ENCODE assay signal across 14 cellular contexts in genomic region chr1:115929846-115930245, GRCh38. TPM values are rescaled to one million over a fixed set of nuclear protein-coding genes. Genes with fewer than 3 reads are reported as not detected.
DNase-seq lines count a peak whose midpoint lies in the region; FAIRE-seq and TF ChIP-seq lines count a peak whose summit lies in the region.
"Had no signal": no experiment of that assay in that cellular context is flagged by ENCODE, and none has a peak within 500 bp of the region (broad histone marks: within the 10 kb centered on the region; RNA-seq: fewer than 3 reads in every experiment).

No MANE protein-coding gene starts in this region.

- no peak overlapping the region for H2AFZ ChIP-seq in keratinocyte (ENCODE audit: control insufficient read depth, low read length)
- H2AFZ ChIP-seq in neuronal stem cell (ENCODE audit: low read length) = no peak overlapping the region

- H3K9me3 Mint-ChIP-seq in nephron progenitor cell = no peaks in the 10 kb centered on the region

- H3K79me1 ChIP-seq in neuronal stem cell (ENCODE audit: low read depth, low read length) = no peaks in the 10 kb centered on the region

- H3K9me3 ChIP-seq in keratinocyte (ENCODE audit: control insufficient read depth, low read depth, low read length) (no peaks in the 10 kb centered on the region), tibial nerve (no peaks in the 10 kb centered on the region), neuronal stem cell (replicated peaks in 1 of 2; ENCODE audit: control insufficient read depth in 2 of 2, insufficient read depth in 1 of 2, low read depth in 1 of 2, low read length in 2 of 2) (peaks cover 0 to under 1% of the 10 kb centered on the region in 2 donors)
- H3K9me3 ChIP-seq: lower lobe of right lung, psoas muscle, tibial artery had no signal

- H3K14ac ChIP-seq in neuronal stem cell (ENCODE audit: low read length) = no peak overlapping the region

- no peak overlapping the region for H2BK5ac ChIP-seq in neuronal stem cell (ENCODE audit: low read length)

- H4K8ac ChIP-seq in neuronal stem cell (ENCODE audit: low read depth, low read length) = no peak overlapping the region

- peaks cover 24% of the 10 kb centered on the region for H3K4me1 ChIP-seq in keratinocyte (ENCODE audit: control insufficient read depth, extremely low read depth, insufficient read depth, low read length)
- peaks cover 0 to 10% (median 0%) of the 10 kb centered on the region in 4 donors for H3K4me1 ChIP-seq in tibial nerve
- H3K4me1 ChIP-seq in neuronal stem cell (ENCODE audit: control insufficient read depth in 2 of 2, insufficient read depth in 1 of 2, low read depth in 1 of 2, low read length in 2 of 2) = peaks cover 0 to under 1% of the 10 kb centered on the region in 2 donors
- H3K4me1 ChIP-seq: lower lobe of right lung, psoas muscle had no signal

- H3K4me1 Mint-ChIP-seq in nephron progenitor cell = peaks cover 6% of the 10 kb centered on the region

- no peaks in the 10 kb centered on the region for H3K36me3 Mint-ChIP-seq in nephron progenitor cell (ENCODE audit: low read depth)
- H3K36me3 Mint-ChIP-seq: CD14-positive monocyte had no signal

- dilution Hi-C loops in keratinocyte (cut with MboI; ENCODE audit: extremely low pct_ligation_motif_present, low sequenced_read_pairs) = no loop called here

- no peak overlapping the region for H3K27ac Mint-ChIP-seq in nephron progenitor cell
- H3K27ac Mint-ChIP-seq: CD14-positive monocyte had no signal

- peak; percentile 92 for FAIRE-seq in keratinocyte (lab: Jason Lieb, UNC)

- no peak overlapping the region for H3K18ac ChIP-seq in neuronal stem cell (ENCODE audit: low read length)

- no peak overlapping the region for H3K4ac ChIP-seq in neuronal stem cell (ENCODE audit: low read length)

- H2AK5ac ChIP-seq in neuronal stem cell (ENCODE audit: low read depth, low read length) = no peak overlapping the region

- H2BK12ac ChIP-seq in neuronal stem cell (ENCODE audit: low read length) = no peak overlapping the region

- DNase-seq in AG04449 (ENCODE audit: low read depth, low spot score) = peak; percentile 5
- DNase-seq in HCEC 1CT = peak; percentile 76
- peak; percentile 30 for DNase-seq in amniotic stem cell (lab: John Stamatoyannopoulos, UW)
- peak; percentile 9 for DNase-seq in keratinocyte (ENCODE audit: low read depth, low spot score)
- no peak for DNase-seq in nephron progenitor cell
- DNase-seq in tibial nerve (ENCODE audit: low spot score in 2 of 2) = no peak
- DNase-seq in neuronal stem cell (ENCODE audit: low spot score) = no peak
- no peak for DNase-seq in NCI-H82 treated with DMSO at 0.1 percent for 48 hours (lab: John Stamatoyannopoulos, UW; ENCODE audit: unreplicated experiment)
- DNase-seq: activated CD4-positive, alpha-beta T cell treated with anti-CD3 and anti-CD28 coated beads for 1 hour; lower lobe of right lung; NCI-H510A treated with DMSO at 0.1 percent for 48 hours; psoas muscle; tibial artery had no signal

- H3K9me1 ChIP-seq in keratinocyte (ENCODE audit: control insufficient read depth, extremely low read depth, insufficient read depth, low read length) = no peaks in the 10 kb centered on the region

- no peaks in the 10 kb centered on the region for H4K20me1 ChIP-seq in keratinocyte (ENCODE audit: control insufficient read depth, extremely low read depth, insufficient read depth, low read length)

- no peak overlapping the region for H2BK15ac ChIP-seq in neuronal stem cell (ENCODE audit: low read length)

- H3K4me3 Mint-ChIP-seq in nephron progenitor cell = no peak overlapping the region
- H3K4me3 Mint-ChIP-seq: CD14-positive monocyte had no signal

- TF ChIP-seq CTCF in AG04449 (IDR thresholded peaks at IDR 0.05; ENCODE audit: insufficient read depth, low read length, missing control alignments) = no peak
- TF ChIP-seq CTCF in keratinocyte (optimal IDR thresholded peaks at IDR 0.05 in 1 of 3, IDR thresholded peaks at IDR 0.05 in 1 of 3, conservative IDR thresholded peaks at IDR 0.05 in 1 of 3; ENCODE audit: extremely low read depth in 1 of 3, insufficient read depth in 2 of 3, low read length in 3 of 3) = no peak
- no peak for TF ChIP-seq CTCF in nephron progenitor cell (IDR thresholded peaks at IDR 0.05)
- no peak for TF ChIP-seq CTCF in tibial nerve (IDR thresholded peaks at IDR 0.05)

- POLR2A ChIA-PET in AG04449 (lab: Yijun Ruan, JAX) = no interaction called here

- H3K36me3 ChIP-seq in keratinocyte (ENCODE audit: control insufficient read depth in 2 of 2, extremely low read depth in 1 of 2, insufficient read depth in 2 of 2, low read length in 2 of 2) (no peaks in the 10 kb centered on the region), tibial nerve (no peaks in the 10 kb centered on the region), neuronal stem cell (replicated peaks in 1 of 2; ENCODE audit: control insufficient read depth in 2 of 2, insufficient read depth in 2 of 2, low read length in 2 of 2) (no peaks in the 10 kb centered on the region)
- H3K36me3 ChIP-seq: lower lobe of right lung, tibial artery had no signal

- no peak for TF ChIP-seq POLR2A in tibial nerve (IDR thresholded peaks at IDR 0.05)

- no peak overlapping the region for H3K27ac ChIP-seq in keratinocyte (ENCODE audit: control insufficient read depth, insufficient read depth, low read length)
- H3K27ac ChIP-seq in tibial nerve = no peak overlapping the region
- H3K27ac ChIP-seq in neuronal stem cell (replicated peaks; ENCODE audit: low read length) = no peak overlapping the region
- H3K27ac ChIP-seq: lower lobe of right lung, psoas muscle, tibial artery had no signal

- H2BK120ac ChIP-seq in neuronal stem cell (ENCODE audit: low read depth, low read length) = no peak overlapping the region

- H3K23ac ChIP-seq in neuronal stem cell (ENCODE audit: low read depth, low read length, poor library complexity) = no peak overlapping the region

- CTCF ChIA-PET in AG04449 (lab: Yijun Ruan, JAX) = no interaction called here

- no peak overlapping the region for H3K4me3 ChIP-seq in AG04449 (ENCODE audit: low read depth, low read length)
- no peak overlapping the region for H3K4me3 ChIP-seq in keratinocyte (ENCODE audit: control insufficient read depth in 2 of 3, extremely low read depth in 1 of 3, insufficient read depth in 2 of 3, low read depth in 1 of 3, low read length in 3 of 3)
- H3K4me3 ChIP-seq in tibial nerve = no peak overlapping the region
- H3K4me3 ChIP-seq in neuronal stem cell (ENCODE audit: low read length in 2 of 2) = no peak overlapping the region
- H3K4me3 ChIP-seq: lower lobe of right lung, psoas muscle, tibial artery had no signal

- peaks cover 5% of the 10 kb centered on the region for H3K27me3 Mint-ChIP-seq in nephron progenitor cell (ENCODE audit: low read depth, poor library complexity)

- H3K4me2 ChIP-seq in keratinocyte (ENCODE audit: control insufficient read depth, extremely low read depth, insufficient read depth, low read depth, low read length) (peak overlapping the region; percentile 13), neuronal stem cell (ENCODE audit: insufficient read depth, low read length, poor library complexity, severe bottlenecking) (no peak overlapping the region)

- H4K91ac ChIP-seq in neuronal stem cell (ENCODE audit: low read depth, low read length, poor library complexity) = no peak overlapping the region

- TF ChIP-seq EP300 in tibial nerve (IDR thresholded peaks at IDR 0.05) = no peak

- H3K79me2 ChIP-seq in keratinocyte (ENCODE audit: control insufficient read depth, insufficient read depth, low read length) = no peaks in the 10 kb centered on the region

- WGBS in tibial nerve, 2 donors = 31 to 37% methylated on average over 4 of the region's 4 CpGs
- no CpG with 5 or more reads among the region's 4 CpGs for WGBS in neuronal stem cell (ENCODE audit: extremely low coverage in 2 of 2, insufficient read length in 2 of 2, insufficient replicate concordance in 1 of 2), 2 donors

- no peak overlapping the region for H3K9ac ChIP-seq in keratinocyte (ENCODE audit: control insufficient read depth, extremely low read depth, insufficient read depth, low read length)
- no peak overlapping the region for H3K9ac ChIP-seq in neuronal stem cell (ENCODE audit: low read depth, low read length, poor library complexity)

- H3K27me3 ChIP-seq in keratinocyte (ENCODE audit: control insufficient read depth, extremely low read depth, insufficient read depth, low read length) (no peaks in the 10 kb centered on the region), tibial nerve (no peaks in the 10 kb centered on the region), neuronal stem cell (ENCODE audit: control insufficient read depth in 3 of 3, insufficient read depth in 3 of 3, low read depth in 1 of 3, low read length in 3 of 3) (peaks cover 0 to 2% (median 0%) of the 10 kb centered on the region in 3 experiments)
- H3K27me3 ChIP-seq: tibial artery had no signal

RNA-seq across cellular contexts. Expression of gene SLC22A15, which starts 46.5 kb away (rescaled TPM):
- polyA plus RNA-seq in keratinocyte = 9.3 to 16.3 TPM (median 14.9 TPM) in 3 replicates
- polyA plus RNA-seq in keratinocyte (2011; ENCODE audit: low read depth) = 7.2 TPM
- polyA plus RNA-seq in keratinocyte (2011; cell fraction: cytosol; rRNA removed) = 6.4 and 10.9 TPM in 2 replicates
- polyA plus RNA-seq in keratinocyte (2011; cell fraction: nucleus; rRNA removed) = 35.6 and 45.3 TPM in 2 replicates
- 5.8 and 17.1 TPM in 2 replicates for polyA plus RNA-seq in keratinocyte (2012; ENCODE audit: low replicate concordance)
- polyA minus RNA-seq in keratinocyte = 9.8 to 51.4 TPM (median 45.0 TPM) in 3 replicates
- polyA minus RNA-seq in keratinocyte (2011; cell fraction: cytosol; rRNA and poly(A)+ RNA removed) = 5.8 TPM
- polyA minus RNA-seq in keratinocyte (2011; cell fraction: nucleus; rRNA and poly(A)+ RNA removed) = 55.4 and 117 TPM in 2 replicates
- total RNA-seq in tibial nerve = 1 to 10 TPM; 1.7 to 8.8 (median 4.8) TPM
- 0.10 TPM for polyA plus RNA-seq in neuronal stem cell (2013, experiment 1 of 2)
- 0.11 TPM for polyA plus RNA-seq in neuronal stem cell (2013, experiment 2 of 2)

Comparison
In these comparisons a context has a peak if more than half of its experiments do, and no peak if none do; other contexts are left out.
1. DNase-seq: peak in AG04449 (single experiment), HCEC 1CT (single experiment), amniotic stem cell (single experiment) and keratinocyte (single experiment); none in nephron progenitor cell (single experiment), tibial nerve (0 of 2), neuronal stem cell (single experiment) and NCI-H82 treated with DMSO at 0.1 percent for 48 hours (single experiment).